19 cellular contexts compared by ENCODE assay signal in the genomic region with DNA sequence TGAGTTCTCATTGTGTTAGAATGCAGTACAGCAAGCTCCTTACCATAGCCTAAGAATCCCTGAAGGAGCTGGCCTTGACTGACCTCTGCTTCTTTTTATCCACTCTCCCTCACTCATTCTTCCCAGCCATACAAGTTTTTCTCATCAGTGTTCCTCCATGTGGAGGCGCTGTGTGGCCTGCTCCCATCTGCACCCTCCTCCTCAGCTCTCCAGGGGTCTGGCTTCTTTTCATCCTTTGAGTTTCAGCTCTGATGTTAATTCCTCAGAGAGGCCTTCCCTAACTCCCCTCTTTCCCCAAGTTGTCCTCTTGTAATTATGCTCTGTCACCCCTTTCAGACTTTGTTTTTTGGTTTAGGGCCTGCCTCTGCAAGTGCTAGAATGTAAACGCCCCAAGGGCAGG.
DNase-seq lines count a peak whose midpoint lies in the region; ATAC-seq and TF ChIP-seq lines count a peak whose summit lies in the region.
"Had no signal": no experiment of that assay in that cellular context is flagged by ENCODE, and none has a peak within 500 bp of the region (broad histone marks: within the 10 kb centered on the region; RNA-seq: fewer than 3 reads in every experiment).

No MANE protein-coding gene starts in this region.

- ATAC-seq in PC-3: no peak
- no peak for ATAC-seq in HG03439 (IDR thresholded peaks at IDR 0.05; ENCODE audit: unreplicated experiment)
- no peak for ATAC-seq in HG02870 (IDR thresholded peaks at IDR 0.05; ENCODE audit: unreplicated experiment)
- ATAC-seq: activated CD4-positive, CD25-positive, alpha-beta regulatory T cell treated with anti-CD3 and anti-CD28 coated beads, Interleukin-2, amount 50 U/mL, for 24 hours; sciatic nerve had no signal

- H3K9me3 Mint-ChIP-seq in Caco-2 (ENCODE audit: unreplicated experiment) (peaks cover 7% of the 10 kb centered on the region), endodermal cell (no peaks in the 10 kb centered on the region), mesothelial cell of epicardium (peaks cover 29% of the 10 kb centered on the region)
- H3K9me3 Mint-ChIP-seq: activated T-helper 2 cell treated with anti-CD3 and anti-CD28 coated beads, Interferon-gamma antibody, Interleukin-2, Interleukin-4, amounts not matched to agents 10 μg/mL and 5 μg/mL and 100 μg/mL, durations not matched to agents 14 hours and 24 hours and 36 hours had no signal

- H4K20me1 ChIP-seq in PC-3 (ENCODE audit: low read length): no peaks in the 10 kb centered on the region

- H3K27ac ChIP-seq in PC-3 (ENCODE audit: low read length) (peak overlapping the region; percentile 79; the same call in 1 of the 2 replicates), endodermal cell (ENCODE audit: low read depth, low read length) (no peak overlapping the region)
- H3K27ac ChIP-seq: PC-9, thyroid gland had no signal

- H3K36me3 ChIP-seq in Caco-2 (ENCODE audit: control insufficient read depth, insufficient read depth, low read length) (no peaks in the 10 kb centered on the region), PC-3 (ENCODE audit: low read depth, low read length) (no peaks in the 10 kb centered on the region), endodermal cell (ENCODE audit: control insufficient read depth, insufficient read depth, low read length) (peaks cover 16% of the 10 kb centered on the region)
- H3K36me3 ChIP-seq: thyroid gland had no signal

- intact Hi-C loops in Caco-2 (cut with micrococcal nuclease; ENCODE audit: unreplicated experiment): no loop called here
- intact Hi-C loops in PC-3 (cut with micrococcal nuclease): no loop called here

- WGBS in endodermal cell (ENCODE audit: insufficient coverage in 1 of 2, insufficient read length in 1 of 2), 2 experiments: 72 to 86% methylated on average over 2 of the region's 2 CpGs

- DNase-seq in Caco-2: no peak
- no peak for DNase-seq in PC-3
- peak; percentile 74 for DNase-seq in endodermal cell
- no peak for DNase-seq in mesothelial cell of epicardium (ENCODE audit: low spot score in 2 of 2, unreplicated experiment in 2 of 2)
- no peak for DNase-seq in stimulated activated CD4-positive, alpha-beta T cell treated with anti-CD3 and anti-CD28 coated beads, Interleukin-2, amount 100 ng/mL, for 48 hours
- no peak for DNase-seq in pons (ENCODE audit: low spot score)
- DNase-seq: COR-L47; NCI-H1694; NCI-H2227 treated with DMSO at 0.1 percent for 48 hours; NCI-H774; PC-9; stimulated activated naive CD4-positive, alpha-beta T cell treated with Interleukin-2 at 50 U/mL for 16 hours; T1000; thyroid gland had no signal

- CTCF ChIA-PET in Caco-2 (lab: Charles Lee): no interaction called here
- CTCF ChIA-PET in PC-3 (lab: Charles Lee): interaction anchor here (0.9 kb wide), 1 partner anchor 48 kb away, joined by 4 read pairs; no protein-coding TSS in a partner anchor

- no peak overlapping the region for H3K9ac ChIP-seq in PC-3 (ENCODE audit: low read length)
- no peak overlapping the region for H3K9ac ChIP-seq in endodermal cell (ENCODE audit: extremely low read depth, low read length, poor library complexity, severe bottlenecking)

- H3K4me3 Mint-ChIP-seq in Caco-2 (ENCODE audit: unreplicated experiment) (no peak overlapping the region), endodermal cell (no peak overlapping the region), mesothelial cell of epicardium (no peak overlapping the region)

- TF ChIP-seq CTCF in Caco-2 (IDR thresholded peaks at IDR 0.05; ENCODE audit: insufficient read depth in 1 of 2, low read depth in 1 of 2, low read length in 1 of 2, severe bottlenecking in 1 of 2, unreplicated experiment in 1 of 2): no peak
- TF ChIP-seq CTCF in PC-3 (conservative IDR thresholded peaks at IDR 0.05; ENCODE audit: low read depth, low read length): 0 out of 2 replicates have a peak, but pooled peaks have one; percentile 27
- peak; percentile 67 for TF ChIP-seq CTCF in endodermal cell (conservative IDR thresholded peaks at IDR 0.05)
- no peak for TF ChIP-seq CTCF in mesothelial cell of epicardium (IDR thresholded peaks at IDR 0.05; ENCODE audit: unreplicated experiment)

- no peak overlapping the region for H3K4me2 ChIP-seq in PC-3 (ENCODE audit: low read length)
- H3K4me2 ChIP-seq: PC-9 had no signal

- no peak overlapping the region for H3K4me3 ChIP-seq in Caco-2 (ENCODE audit: low read depth, low read length)
- H3K4me3 ChIP-seq in PC-3 (ENCODE audit: low read length): no peak overlapping the region
- no peak overlapping the region for H3K4me3 ChIP-seq in endodermal cell (ENCODE audit: low read length)
- H3K4me3 ChIP-seq: PC-9, thyroid gland had no signal

- H3K4me1 ChIP-seq in Caco-2 (no peaks in the 10 kb centered on the region), PC-3 (ENCODE audit: insufficient read depth, low read length) (peaks cover 26% of the 10 kb centered on the region), endodermal cell (ENCODE audit: control insufficient read depth, insufficient read depth, low read length) (no peaks in the 10 kb centered on the region)
- H3K4me1 ChIP-seq: thyroid gland had no signal

- H3K4me1 Mint-ChIP-seq in Caco-2 (ENCODE audit: low read depth, unreplicated experiment) (peaks cover 7% of the 10 kb centered on the region), endodermal cell (peaks cover 5% of the 10 kb centered on the region), mesothelial cell of epicardium (peaks cover 9% of the 10 kb centered on the region)

- H3F3A ChIP-seq in PC-3 (ENCODE audit: low read length, unreplicated experiment): peaks cover 4% of the 10 kb centered on the region

- H3K27me3 ChIP-seq in Caco-2 (replicated peaks; ENCODE audit: control insufficient read depth, insufficient read depth, low read length): no peaks in the 10 kb centered on the region
- H3K27me3 ChIP-seq in PC-3 (ENCODE audit: low read length): no peaks in the 10 kb centered on the region
- H3K27me3 ChIP-seq in endodermal cell (ENCODE audit: control insufficient read depth, insufficient read depth, low read length, poor library complexity, severe bottlenecking): no peaks in the 10 kb centered on the region
- H3K27me3 ChIP-seq: thyroid gland had no signal

- no TSS peak for BruUV-seq in Caco-2 (replicated peaks; lab: Mats Ljungman, UMichigan)
- no TSS peak for BruUV-seq in PC-3 (replicated peaks; lab: Mats Ljungman, UMichigan)

- H3K27ac Mint-ChIP-seq in Caco-2 (ENCODE audit: unreplicated experiment) (peak overlapping the region; percentile 12), endodermal cell (no peak overlapping the region), mesothelial cell of epicardium (peak overlapping the region; percentile 3)
- H3K27ac Mint-ChIP-seq: activated T-helper 2 cell treated with anti-CD3 and anti-CD28 coated beads, Interferon-gamma antibody, Interleukin-2, Interleukin-4, amounts not matched to agents 10 μg/mL and 5 μg/mL and 100 μg/mL, durations not matched to agents 14 hours and 24 hours and 36 hours had no signal

- H3K27me3 Mint-ChIP-seq in Caco-2 (ENCODE audit: insufficient read depth, unreplicated experiment) (no peaks in the 10 kb centered on the region), endodermal cell (ENCODE audit: insufficient read depth) (no peaks in the 10 kb centered on the region), mesothelial cell of epicardium (ENCODE audit: low read depth) (no peaks in the 10 kb centered on the region)

- no peaks in the 10 kb centered on the region for H3K9me3 ChIP-seq in Caco-2
- no peaks in the 10 kb centered on the region for H3K9me3 ChIP-seq in PC-3 (ENCODE audit: low read length)
- H3K9me3 ChIP-seq in endodermal cell (ENCODE audit: control insufficient read depth, low read length): no peaks in the 10 kb centered on the region
- H3K9me3 ChIP-seq: thyroid gland had no signal

- no peaks in the 10 kb centered on the region for H3K36me3 Mint-ChIP-seq in Caco-2 (ENCODE audit: insufficient read depth, unreplicated experiment)
- peaks cover 18% of the 10 kb centered on the region for H3K36me3 Mint-ChIP-seq in endodermal cell (ENCODE audit: low read depth)
- peaks cover 37% of the 10 kb centered on the region for H3K36me3 Mint-ChIP-seq in mesothelial cell of epicardium

- H3K79me2 ChIP-seq in PC-3 (ENCODE audit: low read length): no peaks in the 10 kb centered on the region

- H3K9me2 ChIP-seq in PC-3 (replicated peaks; ENCODE audit: low read length): no peaks in the 10 kb centered on the region

- H2AFZ ChIP-seq in PC-3 (ENCODE audit: low read length): no peak overlapping the region
- H2AFZ ChIP-seq: PC-9 had no signal

- POLR2A ChIA-PET in Caco-2 (lab: Charles Lee): no interaction called here
- POLR2A ChIA-PET in PC-3 (lab: Charles Lee; ENCODE audit: unreplicated experiment): no interaction called here

Comparison
In these comparisons a context has a peak if more than half of its experiments do, and no peak if none do; other contexts are left out.
1. CTCF ChIP-seq: peak in PC-3 (single experiment) and endodermal cell (single experiment); none in Caco-2 (0 of 2) and mesothelial cell of epicardium (single experiment).